In genomic region chr1:6489799-6490180, GRCh38 we compare ENCODE assay signal across 7 cellular contexts. TPM values are rescaled to one million over a fixed set of nuclear protein-coding genes. Genes with fewer than 3 reads are reported as not detected.
DNase-seq lines count a peak whose midpoint lies in the region; ATAC-seq, FAIRE-seq and TF ChIP-seq lines count a peak whose summit lies in the region.

No MANE protein-coding gene starts in this region.

- no peaks in the 10 kb centered on the region for H3K9me3 ChIP-seq in H1 (ENCODE audit: insufficient read depth in 2 of 2, low read depth in 1 of 2, low read length in 1 of 2)

- H3K23me2 ChIP-seq in H1 (ENCODE audit: low read depth, low read length): peaks cover 13% of the 10 kb centered on the region; the same call in 1 of the 2 replicates

- TF ChIP-seq CTCF in GM12874 (IDR thresholded peaks at IDR 0.05; ENCODE audit: insufficient read depth, low read depth, low read length): peak; percentile 99
- peak in 2 of 3 experiments; percentile 84 to 90; a peak in 3 of 4 replicates for TF ChIP-seq CTCF in H1 (IDR thresholded peaks at IDR 0.05; ENCODE audit: control extremely low read depth in 1 of 3, insufficient read depth in 1 of 3, low read depth in 1 of 3, low read length in 3 of 3)

- peak; percentile 57 for ATAC-seq in HG03066 (IDR thresholded peaks at IDR 0.05; ENCODE audit: low read depth, unreplicated experiment)
- ATAC-seq in activated CD8-positive, alpha-beta T cell treated with anti-CD3 and anti-CD28 coated beads, Interleukin-2, amount 10 ng/mL, durations not matched to agents 7 days and 5 days: peak; percentile 79

- no peak overlapping the region; the same call in 1 of the 2 replicates for H2BK15ac ChIP-seq in H1 (ENCODE audit: low read length)

- H3K9ac ChIP-seq in H1 (replicated peaks in 1 of 4; ENCODE audit: extremely low read depth in 1 of 4, low read depth in 3 of 4, low read length in 3 of 4): no peak overlapping the region

- POLR2A ChIA-PET in activated CD8-positive, alpha-beta T cell treated with anti-CD3 and anti-CD28 coated beads, Interleukin-2, amount 10 ng/mL, durations not matched to agents 7 days and 5 days (lab: Charles Lee): interaction anchor here (0.6 to 1.6 kb wide), 5 partner anchors 10 to 243 kb away, joined by 3 to 7 read pairs (median 3); no protein-coding TSS in a partner anchor
- POLR2A ChIA-PET in H1 (lab: Charles Lee; ENCODE audit: partially characterized antibody): interaction anchor here (0.7 to 1.3 kb wide), 3 partner anchors 37 to 244 kb away, joined by 3 read pairs; no protein-coding TSS in a partner anchor

- H3K79me2 ChIP-seq in H1 (ENCODE audit: control insufficient read depth in 1 of 2, insufficient read depth in 2 of 2, low read length in 2 of 2): no peaks in the 10 kb centered on the region

- no peaks in the 10 kb centered on the region; a peak in 2 of 7 replicates for H3K27me3 ChIP-seq in H1 (replicated peaks in 1 of 4; ENCODE audit: control insufficient read depth in 3 of 4, extremely low read depth in 1 of 4, insufficient read depth in 3 of 4, low read length in 3 of 4)

- 0 out of 2 replicates have a peak overlapping the region, but pooled peaks have one; percentile 60 for H2BK5ac ChIP-seq in H1 (ENCODE audit: low read depth, low read length)

- no peak for TF ChIP-seq EP300 in H1 (IDR thresholded peaks at IDR 0.05; ENCODE audit: borderline replicate concordance in 1 of 2, low read depth in 2 of 2, low read length in 2 of 2)

- peak overlapping the region; percentile 51 for H3K4ac ChIP-seq in H1 (replicated peaks; ENCODE audit: insufficient read length, low read depth, low read length)

- H2AFZ ChIP-seq in H1 (ENCODE audit: low read length): no peak overlapping the region

- peak overlapping the region; percentile 75 for H4K5ac ChIP-seq in H1 (ENCODE audit: insufficient read length, low read depth, low read length)

- 22% methylated on average over 12 of the region's 21 CpGs; no CpG with 5 or more reads in 1 of the 2 experiments for WGBS in H1 (ENCODE audit: extremely low coverage in 1 of 2, insufficient coverage in 1 of 2, insufficient read length in 1 of 2, insufficient replicate concordance in 2 of 2, low coverage in 1 of 2, low lambda C conversion rate in 2 of 2, missing lambda C conversion rate in 1 of 2), 2 experiments

- TF ChIP-seq RAD21 in H1 (IDR thresholded peaks at IDR 0.05 in 1 of 2, conservative IDR thresholded peaks at IDR 0.05 in 1 of 2; ENCODE audit: low read depth in 2 of 2, low read length in 2 of 2): peak; percentile 68 to 74

- peak overlapping the region; percentile 45 to 80 (median 68) for H3K4me3 ChIP-seq in H1 (ENCODE audit: extremely low read depth in 1 of 4, insufficient read depth in 2 of 4, low read depth in 3 of 4, low read length in 4 of 4)

- peak overlapping the region; percentile 90; the same call in 1 of the 2 replicates for H3K18ac ChIP-seq in H1 (ENCODE audit: extremely low read depth, low read length)

- peak overlapping the region; percentile 80 to 92 for H3K4me2 ChIP-seq in H1 (ENCODE audit: insufficient read depth in 1 of 2, low read depth in 2 of 2, low read length in 2 of 2)

- H3K27ac Mint-ChIP-seq in activated CD8-positive, alpha-beta T cell treated with anti-CD3 and anti-CD28 coated beads, Interleukin-2, amount 10 ng/mL, durations not matched to agents 7 days and 5 days: peak overlapping the region; percentile 71

- no peak overlapping the region for H3K14ac ChIP-seq in H1 (ENCODE audit: insufficient read length)

- H4K20me1 ChIP-seq in H1 (replicated peaks in 1 of 2; ENCODE audit: control insufficient read depth in 1 of 2, insufficient read depth in 2 of 2, low read length in 2 of 2): peaks cover 2 to 3% of the 10 kb centered on the region in 2 experiments

- no peaks in the 10 kb centered on the region for H3K9me3 Mint-ChIP-seq in activated CD8-positive, alpha-beta T cell treated with anti-CD3 and anti-CD28 coated beads, Interleukin-2, amount 10 ng/mL, durations not matched to agents 7 days and 5 days (ENCODE audit: insufficient read depth)

- H4K8ac ChIP-seq in H1 (ENCODE audit: extremely low read depth, insufficient read depth, low read length): no peak overlapping the region

- no peaks in the 10 kb centered on the region; the same call in 1 of the 2 replicates for H3K79me1 ChIP-seq in H1 (ENCODE audit: low read depth, low read length)

- no peak for TF ChIP-seq POLR2A in H1 (IDR thresholded peaks at IDR 0.05; ENCODE audit: control extremely low read depth in 1 of 2, low read depth in 2 of 2, low read length in 2 of 2)

- H3K4me3 Mint-ChIP-seq in activated CD8-positive, alpha-beta T cell treated with anti-CD3 and anti-CD28 coated beads, Interleukin-2, amount 10 ng/mL, durations not matched to agents 7 days and 5 days: peak overlapping the region; percentile 76

- DNase-seq in NCI-H526 (lab: John Stamatoyannopoulos, UW) (peak; percentile 67 to 92), H1 (ENCODE audit: low read depth in 1 of 2, low spot score in 2 of 2) (peak in 1 of 2 experiments; percentile 93), midbrain (lab: John Stamatoyannopoulos, UW) (peak; percentile 39)
- peak; percentile 83 for DNase-seq in activated CD8-positive, alpha-beta T cell treated with anti-CD3 and anti-CD28 coated beads, Interleukin-2, amount 10 ng/mL, durations not matched to agents 7 days and 5 days
- peak; percentile 48 to 59 for DNase-seq in stimulated activated CD8-positive, alpha-beta memory T cell treated with anti-CD3 and anti-CD28 coated beads, Interleukin-2, amount 100 ng/mL, for 1 hour (ENCODE audit: low read depth in 2 of 2)

- FAIRE-seq in H1 (lab: Jason Lieb, UNC): no peak

- H2BK12ac ChIP-seq in H1 (ENCODE audit: low read depth, low read length): no peak overlapping the region

- peaks cover 33% of the 10 kb centered on the region for H3K4me1 Mint-ChIP-seq in activated CD8-positive, alpha-beta T cell treated with anti-CD3 and anti-CD28 coated beads, Interleukin-2, amount 10 ng/mL, durations not matched to agents 7 days and 5 days (ENCODE audit: low read depth)

- no peak overlapping the region; the same call in 1 of the 2 replicates for H2AK5ac ChIP-seq in H1 (ENCODE audit: low read depth, low read length)

- no peak overlapping the region for H3K27ac ChIP-seq in H1 (ENCODE audit: low read depth, low read length)

- CTCF ChIA-PET in activated CD8-positive, alpha-beta T cell treated with anti-CD3 and anti-CD28 coated beads, Interleukin-2, amount 10 ng/mL, durations not matched to agents 7 days and 5 days (lab: Charles Lee): interaction anchor here (0.7 to 6.8 kb wide), 22 partner anchors 9 to 212 kb away, joined by 3 to 60 read pairs (median 5); partner anchors contain the start of genes DNAJC11, NOL9, TAS1R1 and ZBTB48
- CTCF ChIA-PET in H1 (lab: Charles Lee; ENCODE audit: partially characterized antibody): interaction anchor here (0.6 to 12.0 kb wide), 18 partner anchors 9 to 147 kb away, joined by 3 to 168 read pairs (median 7); partner anchors contain the start of gene NOL9

- no peaks in the 10 kb centered on the region for H3K36me3 ChIP-seq in H1 (ENCODE audit: control insufficient read depth in 2 of 4, insufficient read depth in 4 of 4, low read length in 3 of 4)

- peak overlapping the region; percentile 87 for H3K56ac ChIP-seq in H1 (replicated peaks; ENCODE audit: insufficient read length, low read depth, low read length)

- peak overlapping the region; percentile 88 for H4K91ac ChIP-seq in H1 (replicated peaks; ENCODE audit: insufficient read length, low read length)

- peaks cover 0 to 23% (median 13%) of the 10 kb centered on the region in 4 experiments; a peak in 6 of 7 replicates for H3K4me1 ChIP-seq in H1 (replicated peaks in 1 of 4; ENCODE audit: control insufficient read depth in 3 of 4, insufficient read depth in 4 of 4, low read length in 3 of 4)

- peak overlapping the region; percentile 82 for H2BK120ac ChIP-seq in H1 (replicated peaks; ENCODE audit: low read depth, low read length)

- no peak overlapping the region for H2BK20ac ChIP-seq in H1 (ENCODE audit: low read length)

- no peak overlapping the region for H3K23ac ChIP-seq in H1 (ENCODE audit: insufficient read length)

- H3K36me3 Mint-ChIP-seq in activated CD8-positive, alpha-beta T cell treated with anti-CD3 and anti-CD28 coated beads, Interleukin-2, amount 10 ng/mL, durations not matched to agents 7 days and 5 days (ENCODE audit: low read depth): no peaks in the 10 kb centered on the region

- H3K27me3 Mint-ChIP-seq in activated CD8-positive, alpha-beta T cell treated with anti-CD3 and anti-CD28 coated beads, Interleukin-2, amount 10 ng/mL, durations not matched to agents 7 days and 5 days (ENCODE audit: low read depth): peaks cover 18% of the 10 kb centered on the region

TF ChIP-seq in H1, 55 proteins besides CTCF, POLR2A, EP300 and RAD21 (continues in another document):
- TF ChIP-seq RXRA (IDR thresholded peaks at IDR 0.05; ENCODE audit: insufficient read depth, low read depth, low read length) (no peak), SRF (IDR thresholded peaks at IDR 0.05; ENCODE audit: low read depth, low read length) (no peak), EZH2 (IDR thresholded peaks at IDR 0.05; ENCODE audit: low read depth, low read length, severe bottlenecking) (no peak)

RNA-seq across cellular contexts. Expression of gene PLEKHG5, which starts 1.7 kb away (rescaled TPM):
- total RNA-seq in activated CD8-positive, alpha-beta T cell treated with anti-CD3 and anti-CD28 coated beads, Interleukin-2, amount 10 ng/mL, durations not matched to agents 7 days and 5 days: 1 to 10 TPM; 2.2 to 2.8 TPM
- 12.5 and 13.8 TPM in 2 replicates for total RNA-seq in H1 (2021; fragmentation: NEBNext Ultra II Directional; extraction: Animal tissue kit (Norgen Biotek cat#: 25700))
- polyA plus RNA-seq in H1 (2011; rRNA removed): 10.4 and 16.8 TPM in 2 replicates
- 12.2 TPM for polyA plus RNA-seq in H1 (2011; cell fraction: cytosol; rRNA removed)
- 72.0 TPM for polyA plus RNA-seq in H1 (2011; cell fraction: nucleus; rRNA removed)
- 8.2 to 19.5 TPM (median 15.5 TPM) in 4 replicates for polyA plus RNA-seq in H1 (2012, experiment 1 of 2)
- 7.7 TPM for polyA plus RNA-seq in H1 (2012, experiment 2 of 2)
- polyA plus RNA-seq in H1 (2013, experiment 1 of 2): 12.4 TPM
- polyA plus RNA-seq in H1 (2013, experiment 2 of 2): 11.4 TPM
- 4.7 TPM in 2 replicates for polyA minus RNA-seq in H1 (2011; rRNA and poly(A)+ RNA removed)
- 6.5 TPM for polyA minus RNA-seq in H1 (2011; cell fraction: cytosol; rRNA and poly(A)+ RNA removed)
- polyA minus RNA-seq in H1 (2011; cell fraction: nucleus; rRNA and poly(A)+ RNA removed): 14.6 TPM

RNA-seq across cellular contexts. Expression of gene TNFRSF25, which starts 23.8 kb away (rescaled TPM):
- 10 to 100 TPM; 47.7 to 55.8 TPM for total RNA-seq in activated CD8-positive, alpha-beta T cell treated with anti-CD3 and anti-CD28 coated beads, Interleukin-2, amount 10 ng/mL, durations not matched to agents 7 days and 5 days
- total RNA-seq in H1 (2021; fragmentation: NEBNext Ultra II Directional; extraction: Animal tissue kit (Norgen Biotek cat#: 25700)): 9.3 and 10.7 TPM in 2 replicates
- polyA plus RNA-seq in H1 (2011; rRNA removed): 19.5 and 26.1 TPM in 2 replicates
- polyA plus RNA-seq in H1 (2011; cell fraction: cytosol; rRNA removed): 20.6 TPM
- 116 TPM for polyA plus RNA-seq in H1 (2011; cell fraction: nucleus; rRNA removed)
- 7.8 to 20.0 TPM (median 18.8 TPM) in 4 replicates for polyA plus RNA-seq in H1 (2012, experiment 1 of 2)
- 8.1 TPM for polyA plus RNA-seq in H1 (2012, experiment 2 of 2)
- polyA plus RNA-seq in H1 (2013, experiment 1 of 2): 11.1 TPM
- polyA plus RNA-seq in H1 (2013, experiment 2 of 2): 9.8 TPM
- polyA minus RNA-seq in H1 (2011; rRNA and poly(A)+ RNA removed): 3.1 and 3.9 TPM in 2 replicates
- 4.1 TPM for polyA minus RNA-seq in H1 (2011; cell fraction: cytosol; rRNA and poly(A)+ RNA removed)
- polyA minus RNA-seq in H1 (2011; cell fraction: nucleus; rRNA and poly(A)+ RNA removed): 9.6 TPM
